ENCODE assay signal across 15 cellular contexts in genomic region chr10:99777918-99778716, GRCh38. TPM values are rescaled to one million over a fixed set of nuclear protein-coding genes. Genes with fewer than 3 reads are reported as not detected.
DNase-seq lines count a peak whose midpoint lies in the region; ATAC-seq and TF ChIP-seq lines count a peak whose summit lies in the region.
"Had no signal": no experiment of that assay in that cellular context is flagged by ENCODE, and none has a peak within 500 bp of the region (broad histone marks: within the 10 kb centered on the region; RNA-seq: fewer than 3 reads in every experiment).

No MANE protein-coding gene starts in this region.

- no peak overlapping the region for H3K27ac Mint-ChIP-seq in activated CD8-positive, alpha-beta T cell treated with anti-CD3 and anti-CD28 coated beads for 36 hours
- H3K27ac Mint-ChIP-seq: CD8-positive, alpha-beta memory T cell; stimulated activated naive CD8-positive, alpha-beta T cell treated with anti-CD3 and anti-CD28 coated beads, Interleukin-15, Interleukin-2, amounts not matched to agents 100 ng/mL and 50 ng/mL, for 24 hours had no signal

- H3K27me3 ChIP-seq in left lung (no peaks in the 10 kb centered on the region), aorta (ENCODE audit: control insufficient read depth in 1 of 2, insufficient read depth in 2 of 2, low read length in 1 of 2) (no peaks in the 10 kb centered on the region)
- H3K27me3 ChIP-seq: heart left ventricle had no signal

- H3K4me3 Mint-ChIP-seq in activated CD8-positive, alpha-beta T cell treated with anti-CD3 and anti-CD28 coated beads for 36 hours = no peak overlapping the region
- H3K4me3 Mint-ChIP-seq: CD8-positive, alpha-beta memory T cell; stimulated activated naive CD8-positive, alpha-beta T cell treated with anti-CD3 and anti-CD28 coated beads, Interleukin-15, Interleukin-2, amounts not matched to agents 100 ng/mL and 50 ng/mL, for 24 hours had no signal

- H3K4me1 Mint-ChIP-seq in activated CD8-positive, alpha-beta T cell treated with anti-CD3 and anti-CD28 coated beads for 36 hours (ENCODE audit: low read depth) = peaks cover 6% of the 10 kb centered on the region

- no peaks in the 10 kb centered on the region for H3K27me3 Mint-ChIP-seq in activated CD8-positive, alpha-beta T cell treated with anti-CD3 and anti-CD28 coated beads for 36 hours
- H3K27me3 Mint-ChIP-seq: stimulated activated naive CD8-positive, alpha-beta T cell treated with anti-CD3 and anti-CD28 coated beads, Interleukin-15, Interleukin-2, amounts not matched to agents 100 ng/mL and 50 ng/mL, for 24 hours had no signal

- WGBS in aorta, 2 donors = 72 to 81% methylated on average over 1 of the region's 1 CpG

- H3K4me1 ChIP-seq in left lung (peaks cover 4 to 46% of the 10 kb centered on the region in 2 donors), aorta (ENCODE audit: control insufficient read depth in 1 of 2, insufficient read depth in 2 of 2, low read length in 2 of 2) (no peaks in the 10 kb centered on the region)

- in situ Hi-C loops in ACHN (cut with HindIII; ENCODE audit: low pct_ligation_motif_present, low pct_unique_long_range_greater_than_20kb, low sequenced_read_pairs) = no loop called here
- in situ Hi-C loops in SK-MEL-5 (cut with HindIII; ENCODE audit: low pct_unique_long_range_greater_than_20kb, low sequenced_read_pairs) = no loop called here

- H3K36me3 Mint-ChIP-seq in activated CD8-positive, alpha-beta T cell treated with anti-CD3 and anti-CD28 coated beads for 36 hours (ENCODE audit: low read depth) = no peaks in the 10 kb centered on the region

- no peaks in the 10 kb centered on the region for H3K36me3 ChIP-seq in left lung
- no peaks in the 10 kb centered on the region for H3K36me3 ChIP-seq in aorta (ENCODE audit: control insufficient read depth in 1 of 2, insufficient read depth in 2 of 2, low read length in 1 of 2)
- H3K36me3 ChIP-seq: heart left ventricle had no signal

- intact Hi-C loops in left lung (cut with DNase I) (no loop called here), aorta (cut with DNase I) (no loop called here)
- intact Hi-C loops in activated CD8-positive, alpha-beta T cell treated with anti-CD3 and anti-CD28 coated beads for 36 hours (cut with micrococcal nuclease) = no loop called here

- H3K4me3 ChIP-seq in left lung (no peak overlapping the region), aorta (ENCODE audit: low read length in 2 of 2) (no peak overlapping the region)
- H3K4me3 ChIP-seq: coronary artery, heart left ventricle had no signal

- peak overlapping the region in 1 of 2 donors; percentile 83 for H3K27ac ChIP-seq in left lung
- no peak overlapping the region for H3K27ac ChIP-seq in aorta (ENCODE audit: low read depth in 1 of 2, low read length in 2 of 2)
- H3K27ac ChIP-seq: coronary artery, heart left ventricle had no signal

- POLR2A ChIA-PET in HEK293T (lab: Yijun Ruan, JAX) = interaction anchor here (1.0 kb wide), 1 partner anchor 158 kb away, joined by 3 read pairs; no protein-coding TSS in a partner anchor
- POLR2A ChIA-PET in activated CD8-positive, alpha-beta T cell treated with anti-CD3 and anti-CD28 coated beads for 36 hours (lab: Charles Lee) = no interaction called here

- ATAC-seq in left lung (peak; percentile 47), aorta (ENCODE audit: low FRiP score) (no peak)
- no peak for ATAC-seq in activated CD8-positive, alpha-beta T cell treated with anti-CD3 and anti-CD28 coated beads for 36 hours
- ATAC-seq: heart left ventricle had no signal

- no peaks in the 10 kb centered on the region for H3K9me3 Mint-ChIP-seq in activated CD8-positive, alpha-beta T cell treated with anti-CD3 and anti-CD28 coated beads for 36 hours
- H3K9me3 Mint-ChIP-seq: CD8-positive, alpha-beta memory T cell; stimulated activated naive CD8-positive, alpha-beta T cell treated with anti-CD3 and anti-CD28 coated beads, Interleukin-15, Interleukin-2, amounts not matched to agents 100 ng/mL and 50 ng/mL, for 24 hours had no signal

- DNase-seq in ACHN (peak; percentile 60), HEK293T (ENCODE audit: extremely low spot score) (peak; percentile 36), SK-MEL-5 (ENCODE audit: low read depth, low spot score) (peak; percentile 92), left lung (no peak), SIG-M5 treated with dmso at 0.1 percent for 504 hours (lab: John Stamatoyannopoulos, UW; ENCODE audit: unreplicated experiment) (no peak), aorta (no peak)
- DNase-seq in stimulated activated CD4-positive, alpha-beta T cell treated with anti-CD3 and anti-CD28 coated beads, Interleukin-1b, Interleukin-23, amount 100 ng/mL, for 48 hours = no peak
- no peak for DNase-seq in activated CD8-positive, alpha-beta T cell treated with anti-CD3 and anti-CD28 coated beads for 36 hours
- DNase-seq: activated CD4-positive, alpha-beta T cell treated with anti-CD3 and anti-CD28 coated beads for 4 hours; activated naive CD4-positive, alpha-beta T cell; CD8-positive, alpha-beta memory T cell; heart left ventricle; NCI-H1417 treated with DMSO at 0.1 percent for 48 hours had no signal

- CTCF ChIA-PET in HEK293T (lab: Yijun Ruan, JAX) = no interaction called here
- CTCF ChIA-PET in activated CD8-positive, alpha-beta T cell treated with anti-CD3 and anti-CD28 coated beads for 36 hours (lab: Charles Lee) = no interaction called here

- H3K9me3 ChIP-seq in left lung (no peaks in the 10 kb centered on the region), aorta (ENCODE audit: control insufficient read depth, low read length) (no peaks in the 10 kb centered on the region)

- no peak for TF ChIP-seq CTCF in left lung (IDR thresholded peaks at IDR 0.05)
- no peak for TF ChIP-seq CTCF in activated CD8-positive, alpha-beta T cell treated with anti-CD3 and anti-CD28 coated beads for 36 hours (IDR thresholded peaks at IDR 0.05)

TF ChIP-seq in HEK293T, 16 proteins besides CTCF, POLR2A, EP300 and RAD21:
- no peak for TF ChIP-seq FOXK2 (IDR thresholded peaks at IDR 0.05)

RNA-seq across cellular contexts. Expression of gene ABCC2, which starts 4.3 kb away (rescaled TPM):
- 99.4 and 113 TPM in 2 replicates for total RNA-seq in SK-MEL-5 (2014; rRNA removed; shearing (Covaris generic))
- polyA plus RNA-seq in SK-MEL-5 (2015; cell fraction: cytosol; rRNA removed) = 43.6 and 56.0 TPM in 2 replicates
- polyA plus RNA-seq in SK-MEL-5 (2015; cell fraction: nucleus; rRNA removed) = 480 and 534 TPM in 2 replicates
- 1 to 10 TPM; 1.1 to 1.8 TPM for total RNA-seq in left lung
- 1 to 10 TPM in 1 of 2 experiments, under 1 TPM in 1; 0.87 to 1.0 TPM for total RNA-seq in activated CD8-positive, alpha-beta T cell treated with anti-CD3 and anti-CD28 coated beads for 36 hours
- total RNA-seq in aorta = 1 to 10 TPM; 2.8 to 4.5 TPM
- 1 to 10 TPM in 1 of 2 donors, under 1 TPM in 1; 0.33 to 2.5 TPM for polyA plus RNA-seq in aorta

RNA-seq across cellular contexts. Expression of gene CUTC, which starts 46.1 kb away (rescaled TPM):
- total RNA-seq in SK-MEL-5 (2014; rRNA removed; shearing (Covaris generic)) = 8.5 and 10.9 TPM in 2 replicates
- polyA plus RNA-seq in SK-MEL-5 (2015; cell fraction: cytosol; rRNA removed) = 6.5 and 10.0 TPM in 2 replicates
- polyA plus RNA-seq in SK-MEL-5 (2015; cell fraction: nucleus; rRNA removed) = 23.4 and 38.7 TPM in 2 replicates
- 10 to 100 TPM; 12.3 to 28.4 TPM for total RNA-seq in left lung
- total RNA-seq in activated CD8-positive, alpha-beta T cell treated with anti-CD3 and anti-CD28 coated beads for 36 hours = 10 to 100 TPM; 37.4 to 38.1 TPM
- total RNA-seq in aorta = 10 to 100 TPM; 16.5 to 22.4 TPM
- polyA plus RNA-seq in aorta = 10 to 100 TPM; 19.4 to 20.2 TPM

RNA-seq across cellular contexts. Expression of gene COX15, which starts 46.2 kb away (rescaled TPM):
- total RNA-seq in SK-MEL-5 (2014; rRNA removed; shearing (Covaris generic)) = 36.1 and 38.0 TPM in 2 replicates
- polyA plus RNA-seq in SK-MEL-5 (2015; cell fraction: cytosol; rRNA removed) = 30.3 and 37.4 TPM in 2 replicates
- 21.7 and 25.7 TPM in 2 replicates for polyA plus RNA-seq in SK-MEL-5 (2015; cell fraction: nucleus; rRNA removed)
- 10 to 100 TPM; 33.0 to 36.8 TPM for total RNA-seq in left lung
- 10 to 100 TPM; 34.2 to 35.3 TPM for total RNA-seq in activated CD8-positive, alpha-beta T cell treated with anti-CD3 and anti-CD28 coated beads for 36 hours
- 10 to 100 TPM; 16.3 to 27.2 TPM for total RNA-seq in aorta
- 10 to 100 TPM; 10.0 to 15.9 TPM for polyA plus RNA-seq in aorta

Comparison
In these comparisons a context has a peak if more than half of its experiments do, and no peak if none do; other contexts are left out.
1. DNase-seq: peak in ACHN (single experiment), HEK293T (single experiment) and SK-MEL-5 (single experiment); none in left lung (0 of 2), stimulated activated CD4-positive, alpha-beta T cell treated with anti-CD3 and anti-CD28 coated beads, Interleukin-1b, Interleukin-23, amount 100 ng/mL, for 48 hours (single experiment), activated CD8-positive, alpha-beta T cell treated with anti-CD3 and anti-CD28 coated beads for 36 hours (single experiment), SIG-M5 treated with dmso at 0.1 percent for 504 hours (single experiment) and aorta (0 of 2).
2. RNA of gene ABCC2, which starts 4.3 kb away (total RNA-seq): 99.4 to 113 TPM in SK-MEL-5; 2.8 to 4.5 TPM in aorta, 1.1 to 1.8 TPM in left lung and 0.87 to 1.0 TPM in activated CD8-positive, alpha-beta T cell treated with anti-CD3 and anti-CD28 coated beads for 36 hours; every median in the first group is over 10 times any median in the second.